Comparison of ENCODE assay signal across 1 cellular context in the genomic region with DNA sequence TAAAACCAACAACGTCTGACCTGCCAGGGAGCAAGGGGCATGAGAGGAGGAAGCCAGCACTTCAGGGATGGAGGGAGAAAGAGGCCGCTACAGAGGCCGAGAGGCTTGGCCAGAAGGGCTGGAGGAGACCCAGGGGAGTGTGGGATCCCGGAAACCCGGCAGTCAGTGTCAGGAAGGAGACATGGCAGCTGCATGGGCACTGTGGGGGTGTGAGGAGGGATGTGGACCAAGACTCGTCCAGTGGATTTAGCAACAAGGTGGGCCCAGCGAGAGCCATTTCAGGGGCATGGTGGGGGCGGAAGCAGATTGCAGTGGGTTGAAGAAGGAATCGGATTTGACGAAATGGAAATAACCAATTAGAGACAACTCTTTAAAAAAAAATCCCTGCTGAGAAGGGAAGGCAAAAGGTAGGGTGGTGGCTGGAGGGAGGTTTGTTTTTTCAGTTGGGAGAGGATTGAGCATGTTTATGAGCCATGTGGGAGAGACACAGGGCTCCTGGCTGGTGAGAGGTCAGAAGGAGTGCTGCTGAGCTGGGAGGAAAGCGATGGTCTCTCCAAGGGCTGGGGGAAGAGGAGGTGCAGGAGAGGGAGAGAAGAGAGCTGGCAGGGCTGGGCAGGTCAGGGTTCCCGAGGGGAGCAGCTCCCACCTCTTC.
TF ChIP-seq lines count a peak whose summit lies in the region.

No MANE protein-coding gene starts in this region.

TF ChIP-seq in WTC11, 78 proteins besides CTCF, POLR2A, EP300 and RAD21 (continued from another document):
- TF ChIP-seq, protein P1, sequence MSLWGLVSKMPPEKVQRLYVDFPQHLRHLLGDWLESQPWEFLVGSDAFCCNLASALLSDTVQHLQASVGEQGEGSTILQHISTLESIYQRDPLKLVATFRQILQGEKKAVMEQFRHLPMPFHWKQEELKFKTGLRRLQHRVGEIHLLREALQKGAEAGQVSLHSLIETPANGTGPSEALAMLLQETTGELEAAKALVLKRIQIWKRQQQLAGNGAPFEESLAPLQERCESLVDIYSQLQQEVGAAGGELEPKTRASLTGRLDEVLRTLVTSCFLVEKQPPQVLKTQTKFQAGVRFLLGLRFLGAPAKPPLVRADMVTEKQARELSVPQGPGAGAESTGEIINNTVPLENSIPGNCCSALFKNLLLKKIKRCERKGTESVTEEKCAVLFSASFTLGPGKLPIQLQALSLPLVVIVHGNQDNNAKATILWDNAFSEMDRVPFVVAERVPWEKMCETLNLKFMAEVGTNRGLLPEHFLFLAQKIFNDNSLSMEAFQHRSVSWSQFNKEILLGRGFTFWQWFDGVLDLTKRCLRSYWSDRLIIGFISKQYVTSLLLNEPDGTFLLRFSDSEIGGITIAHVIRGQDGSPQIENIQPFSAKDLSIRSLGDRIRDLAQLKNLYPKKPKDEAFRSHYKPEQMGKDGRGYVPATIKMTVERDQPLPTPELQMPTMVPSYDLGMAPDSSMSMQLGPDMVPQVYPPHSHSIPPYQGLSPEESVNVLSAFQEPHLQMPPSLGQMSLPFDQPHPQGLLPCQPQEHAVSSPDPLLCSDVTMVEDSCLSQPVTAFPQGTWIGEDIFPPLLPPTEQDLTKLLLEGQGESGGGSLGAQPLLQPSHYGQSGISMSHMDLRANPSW (CRISPR knock-in tag; conservative IDR thresholded peaks at IDR 0.05; ENCODE audit: low read depth): no peak
- TF ChIP-seq NR3C1 (CRISPR knock-in tag; conservative IDR thresholded peaks at IDR 0.05; ENCODE audit: low read depth) (no peak), GRHL2 (CRISPR knock-in tag; IDR thresholded peaks at IDR 0.05; ENCODE audit: insufficient replicate concordance, severe bottlenecking) (no peak), SMAD4 (CRISPR knock-in tag; IDR thresholded peaks at IDR 0.05) (no peak), PRRX2 (CRISPR knock-in tag; IDR thresholded peaks at IDR 0.05) (no peak), OVOL2 (CRISPR knock-in tag; IDR thresholded peaks at IDR 0.05; ENCODE audit: borderline replicate concordance) (no peak), SOX15 (CRISPR knock-in tag; IDR thresholded peaks at IDR 0.05) (no peak), SP1 (CRISPR knock-in tag; conservative IDR thresholded peaks at IDR 0.05) (no peak)
- TF ChIP-seq, protein P2, sequence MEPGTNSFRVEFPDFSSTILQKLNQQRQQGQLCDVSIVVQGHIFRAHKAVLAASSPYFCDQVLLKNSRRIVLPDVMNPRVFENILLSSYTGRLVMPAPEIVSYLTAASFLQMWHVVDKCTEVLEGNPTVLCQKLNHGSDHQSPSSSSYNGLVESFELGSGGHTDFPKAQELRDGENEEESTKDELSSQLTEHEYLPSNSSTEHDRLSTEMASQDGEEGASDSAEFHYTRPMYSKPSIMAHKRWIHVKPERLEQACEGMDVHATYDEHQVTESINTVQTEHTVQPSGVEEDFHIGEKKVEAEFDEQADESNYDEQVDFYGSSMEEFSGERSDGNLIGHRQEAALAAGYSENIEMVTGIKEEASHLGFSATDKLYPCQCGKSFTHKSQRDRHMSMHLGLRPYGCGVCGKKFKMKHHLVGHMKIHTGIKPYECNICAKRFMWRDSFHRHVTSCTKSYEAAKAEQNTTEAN (CRISPR knock-in tag; IDR thresholded peaks at IDR 0.05): no peak
- TF ChIP-seq, protein P3, sequence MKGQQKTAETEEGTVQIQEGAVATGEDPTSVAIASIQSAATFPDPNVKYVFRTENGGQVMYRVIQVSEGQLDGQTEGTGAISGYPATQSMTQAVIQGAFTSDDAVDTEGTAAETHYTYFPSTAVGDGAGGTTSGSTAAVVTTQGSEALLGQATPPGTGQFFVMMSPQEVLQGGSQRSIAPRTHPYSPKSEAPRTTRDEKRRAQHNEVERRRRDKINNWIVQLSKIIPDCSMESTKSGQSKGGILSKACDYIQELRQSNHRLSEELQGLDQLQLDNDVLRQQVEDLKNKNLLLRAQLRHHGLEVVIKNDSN (CRISPR knock-in tag; IDR thresholded peaks at IDR 0.05): no peak
- TF ChIP-seq, protein P4, sequence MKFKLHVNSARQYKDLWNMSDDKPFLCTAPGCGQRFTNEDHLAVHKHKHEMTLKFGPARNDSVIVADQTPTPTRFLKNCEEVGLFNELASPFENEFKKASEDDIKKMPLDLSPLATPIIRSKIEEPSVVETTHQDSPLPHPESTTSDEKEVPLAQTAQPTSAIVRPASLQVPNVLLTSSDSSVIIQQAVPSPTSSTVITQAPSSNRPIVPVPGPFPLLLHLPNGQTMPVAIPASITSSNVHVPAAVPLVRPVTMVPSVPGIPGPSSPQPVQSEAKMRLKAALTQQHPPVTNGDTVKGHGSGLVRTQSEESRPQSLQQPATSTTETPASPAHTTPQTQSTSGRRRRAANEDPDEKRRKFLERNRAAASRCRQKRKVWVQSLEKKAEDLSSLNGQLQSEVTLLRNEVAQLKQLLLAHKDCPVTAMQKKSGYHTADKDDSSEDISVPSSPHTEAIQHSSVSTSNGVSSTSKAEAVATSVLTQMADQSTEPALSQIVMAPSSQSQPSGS (CRISPR knock-in tag; IDR thresholded peaks at IDR 0.05; ENCODE audit: borderline replicate concordance, low read depth): no peak
